In the genomic region with DNA sequence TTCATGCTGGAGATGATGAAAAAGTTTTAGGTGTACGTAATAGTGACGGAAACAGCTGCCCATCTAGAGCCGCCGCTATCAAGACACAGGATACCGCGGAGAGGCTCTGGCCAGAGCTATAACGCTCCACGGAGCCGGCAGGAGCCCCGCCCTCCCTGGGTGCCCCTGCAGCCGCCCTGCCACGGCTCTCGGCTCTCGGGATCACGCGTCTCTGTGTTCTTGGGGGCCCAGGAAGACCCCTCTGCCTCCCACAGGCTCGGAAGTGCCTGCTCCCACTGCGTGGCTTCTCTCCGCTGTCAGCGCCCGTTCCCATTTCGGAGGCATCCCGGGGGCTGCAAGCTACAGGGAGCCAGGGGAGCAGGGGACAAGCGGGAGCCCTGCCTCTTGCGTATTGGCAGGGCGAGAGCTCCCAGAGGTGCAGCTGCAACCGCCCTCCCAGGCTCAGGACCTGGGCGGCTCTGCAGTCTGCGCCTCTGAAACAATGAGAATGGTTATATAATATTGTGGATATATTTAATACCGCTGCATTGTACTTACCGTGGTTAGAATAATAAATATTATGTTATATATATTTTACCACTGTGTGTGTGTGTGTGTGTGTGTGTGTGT, we compare ENCODE assay signal across 22 cellular contexts. TPM values are rescaled to one million over a fixed set of nuclear protein-coding genes. Genes with fewer than 3 reads are reported as not detected.
"Had no signal": no experiment of that assay in that cellular context is flagged by ENCODE, and none has a peak within 500 bp of the region (broad histone marks: within the 10 kb centered on the region; RNA-seq: fewer than 3 reads in every experiment).

No MANE protein-coding gene starts in this region.

- H3K9me3 ChIP-seq: colonic mucosa, gastrocnemius medialis had no signal

- H3K27ac Mint-ChIP-seq: activated B cell treated with CpG ODN at 0.5 μM for 24 hours; activated CD4-positive, alpha-beta memory T cell treated with anti-CD3 and anti-CD28 coated beads, Interleukin-2, amount 10 ng/mL, durations not matched to agents 7 days and 5 days; activated CD8-positive, alpha-beta memory T cell treated with anti-CD3 and anti-CD28 coated beads, Interleukin-2, amount 10 ng/mL, durations not matched to agents 7 days and 5 days; activated naive CD8-positive, alpha-beta T cell treated with anti-CD3 and anti-CD28 coated beads for 36 hours; stimulated activated naive CD8-positive, alpha-beta T cell treated with anti-CD3 and anti-CD28 coated beads, Interleukin-15, Interleukin-2, amounts not matched to agents 100 ng/mL and 50 ng/mL, for 24 hours had no signal

- H3K4me3 ChIP-seq: body of pancreas, colonic mucosa, gastrocnemius medialis, left ventricle myocardium inferior, transverse colon had no signal

- H3K4me1 Mint-ChIP-seq: activated B cell treated with CpG ODN at 0.5 μM for 24 hours; activated CD4-positive, alpha-beta memory T cell treated with anti-CD3 and anti-CD28 coated beads, Interleukin-2, amount 10 ng/mL, durations not matched to agents 7 days and 5 days; activated CD8-positive, alpha-beta memory T cell treated with anti-CD3 and anti-CD28 coated beads, Interleukin-2, amount 10 ng/mL, durations not matched to agents 7 days and 5 days; activated naive CD8-positive, alpha-beta T cell treated with anti-CD3 and anti-CD28 coated beads for 36 hours had no signal

- ATAC-seq: activated CD8-positive, alpha-beta memory T cell treated with anti-CD3 and anti-CD28 coated beads, Interleukin-2, amount 10 ng/mL, durations not matched to agents 7 days and 5 days; body of pancreas; esophagus mucosa; gastrocnemius medialis had no signal

- H3K4me3 Mint-ChIP-seq: activated B cell treated with CpG ODN at 0.5 μM for 24 hours; activated CD4-positive, alpha-beta memory T cell treated with anti-CD3 and anti-CD28 coated beads, Interleukin-2, amount 10 ng/mL, durations not matched to agents 7 days and 5 days; activated CD8-positive, alpha-beta memory T cell treated with anti-CD3 and anti-CD28 coated beads, Interleukin-2, amount 10 ng/mL, durations not matched to agents 7 days and 5 days; activated naive CD8-positive, alpha-beta T cell treated with anti-CD3 and anti-CD28 coated beads for 36 hours; stimulated activated naive CD8-positive, alpha-beta T cell treated with anti-CD3 and anti-CD28 coated beads, Interleukin-15, Interleukin-2, amounts not matched to agents 100 ng/mL and 50 ng/mL, for 24 hours had no signal

- H3K27me3 ChIP-seq: body of pancreas, colonic mucosa, gastrocnemius medialis, transverse colon had no signal

- H3K27ac ChIP-seq: body of pancreas, colonic mucosa, gastrocnemius medialis, left ventricle myocardium inferior, transverse colon had no signal

- H3K36me3 Mint-ChIP-seq: activated CD8-positive, alpha-beta memory T cell treated with anti-CD3 and anti-CD28 coated beads, Interleukin-2, amount 10 ng/mL, durations not matched to agents 7 days and 5 days; activated naive CD8-positive, alpha-beta T cell treated with anti-CD3 and anti-CD28 coated beads for 36 hours had no signal

- H3K36me3 ChIP-seq: colonic mucosa, gastrocnemius medialis, left ventricle myocardium inferior, transverse colon had no signal

- H3K4me1 ChIP-seq: body of pancreas, colonic mucosa, gastrocnemius medialis, left ventricle myocardium inferior, transverse colon had no signal

- DNase-seq: activated B cell treated with CpG ODN at 0.5 μM for 24 hours; activated CD4-positive, alpha-beta memory T cell treated with anti-CD3 and anti-CD28 coated beads, Interleukin-2, amount 10 ng/mL, durations not matched to agents 7 days and 5 days; activated CD4-positive, alpha-beta T cell treated with anti-CD3 and anti-CD28 coated beads for 48 hours; activated CD8-positive, alpha-beta memory T cell treated with anti-CD3 and anti-CD28 coated beads, Interleukin-2, amount 10 ng/mL, durations not matched to agents 7 days and 5 days; activated naive CD4-positive, alpha-beta T cell; activated naive CD8-positive, alpha-beta T cell treated with anti-CD3 and anti-CD28 coated beads for 36 hours; amygdala; body of pancreas; central memory CD4-positive, alpha-beta T cell; colonic mucosa; gastrocnemius medialis; head of caudate nucleus; left ventricle myocardium inferior; mammary epithelial cell; occipital lobe; retina; stimulated activated CD4-positive, alpha-beta T cell treated with anti-CD3 and anti-CD28 coated beads, Interleukin-2, amount 100 ng/mL, for 24 hours; transverse colon had no signal

RNA-seq across cellular contexts. Expression of a gene that starts 13.7 kb away (rescaled TPM):
- total RNA-seq: activated B cell treated with CpG ODN at 0.5 μM for 24 hours; activated CD4-positive, alpha-beta memory T cell treated with anti-CD3 and anti-CD28 coated beads, Interleukin-2, amount 10 ng/mL, durations not matched to agents 7 days and 5 days; activated CD8-positive, alpha-beta memory T cell treated with anti-CD3 and anti-CD28 coated beads, Interleukin-2, amount 10 ng/mL, durations not matched to agents 7 days and 5 days; activated naive CD8-positive, alpha-beta T cell treated with anti-CD3 and anti-CD28 coated beads for 36 hours; body of pancreas; gastrocnemius medialis; posterior vena cava; transverse colon had no signal
- polyA plus RNA-seq: neural cell had no signal
